ENCODE assay signal across 15 cellular contexts in the genomic region with DNA sequence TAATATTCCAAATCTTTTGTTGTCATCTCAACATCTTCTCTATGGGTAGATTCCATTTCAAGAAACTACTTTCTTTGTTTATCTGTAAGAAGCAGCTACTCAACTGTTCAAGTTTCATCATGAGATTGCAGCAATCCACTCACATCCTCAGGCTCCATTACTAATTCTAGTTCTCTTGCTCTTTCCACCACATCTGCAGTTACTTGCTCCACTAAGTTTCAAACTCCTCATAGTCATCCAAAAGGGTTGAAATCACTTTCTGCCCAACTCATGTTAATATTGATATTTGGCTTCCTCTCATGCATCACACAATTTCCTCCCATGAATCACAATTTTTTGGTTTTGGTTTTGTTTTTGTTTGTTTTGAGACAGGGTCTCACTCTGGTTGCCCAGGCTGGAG. TPM values are rescaled to one million over a fixed set of nuclear protein-coding genes. Genes with fewer than 3 reads are reported as not detected.
DNase-seq lines count a peak whose midpoint lies in the region; ATAC-seq and TF ChIP-seq lines count a peak whose summit lies in the region.
"Had no signal": no experiment of that assay in that cellular context is flagged by ENCODE, and none has a peak within 500 bp of the region (broad histone marks: within the 10 kb centered on the region; RNA-seq: fewer than 3 reads in every experiment).

No MANE protein-coding gene starts in this region.

- CTCF ChIA-PET in T-cell (lab: Charles Lee), result interaction anchor here in 1 of 2 donors (2.4 kb wide), 1 partner anchor 58 kb away, joined by 17 read pairs; the partner anchor contains the start of gene METAP1

- H3K9me3 Mint-ChIP-seq in activated T-cell treated with anti-CD3 and anti-CD28 coated beads, Interleukin-2, amount 50 U/mL, for 4 hours, result no peaks in the 10 kb centered on the region
- H3K9me3 Mint-ChIP-seq in T-cell (no peaks in the 10 kb centered on the region), endodermal cell (no peaks in the 10 kb centered on the region)

- H3K27ac ChIP-seq in Karpas-422 (ENCODE audit: low read length) (no peak overlapping the region), endodermal cell (ENCODE audit: low read depth, low read length) (no peak overlapping the region)
- H3K27ac ChIP-seq: stomach, upper lobe of right lung had no signal

- H3K36me3 Mint-ChIP-seq in activated T-cell treated with anti-CD3 and anti-CD28 coated beads, Interleukin-2, amount 50 U/mL, for 4 hours (ENCODE audit: insufficient read depth), result peaks cover 50% of the 10 kb centered on the region
- peaks cover 26% of the 10 kb centered on the region for H3K36me3 Mint-ChIP-seq in T-cell
- H3K36me3 Mint-ChIP-seq in endodermal cell (ENCODE audit: low read depth), result peaks cover 76% of the 10 kb centered on the region

- no peak overlapping the region for H3K4me3 ChIP-seq in Karpas-422 (ENCODE audit: low read length)
- H3K4me3 ChIP-seq in endodermal cell (ENCODE audit: low read length), result no peak overlapping the region
- H3K4me3 ChIP-seq: stomach, upper lobe of right lung had no signal

- H3K9me3 ChIP-seq in Karpas-422 (ENCODE audit: low read length) (no peaks in the 10 kb centered on the region), endodermal cell (ENCODE audit: control insufficient read depth, low read length) (no peaks in the 10 kb centered on the region)
- H3K9me3 ChIP-seq: SK-N-SH, stomach, upper lobe of right lung had no signal

- no peak for TF ChIP-seq CTCF in endodermal cell (conservative IDR thresholded peaks at IDR 0.05)

- no peaks in the 10 kb centered on the region for H3K9me2 ChIP-seq in Karpas-422 (replicated peaks; ENCODE audit: insufficient read depth, low read length)
- H3K9me2 ChIP-seq: SK-N-SH had no signal

- ATAC-seq in activated T-cell treated with anti-CD3 and anti-CD28 coated beads, Interleukin-2, amount 50 U/mL, for 4 hours, result peak; percentile 80 to 81
- ATAC-seq in T-cell (replicated peaks in 1 of 4) (no peak), left cardiac atrium (no peak)
- peak; percentile 60 for ATAC-seq in stimulated activated naive CD8-positive, alpha-beta T cell treated with anti-CD3 and anti-CD28 coated beads, Interleukin-15, Interleukin-2, amounts not matched to agents 100 U/mL and 50 U/mL, for 24 hours
- ATAC-seq: Panc1, upper lobe of right lung had no signal

- H3K27me3 ChIP-seq in Karpas-422 (ENCODE audit: low read length) (no peaks in the 10 kb centered on the region), endodermal cell (ENCODE audit: control insufficient read depth, insufficient read depth, low read length, poor library complexity, severe bottlenecking) (no peaks in the 10 kb centered on the region)
- H3K27me3 ChIP-seq: stomach, upper lobe of right lung had no signal

- H3K9ac ChIP-seq in Karpas-422 (ENCODE audit: low read length), result no peak overlapping the region
- H3K9ac ChIP-seq in endodermal cell (ENCODE audit: extremely low read depth, low read length, poor library complexity, severe bottlenecking), result no peak overlapping the region
- H3K9ac ChIP-seq: SK-N-SH had no signal

- intact Hi-C loops in left cardiac atrium (cut with DNase I), result loop anchor here (10.0 kb wide), 2 partner anchors 58 to 588 kb away; partner anchors contain the start of gene METAP1 (in 1 of the 2)

- H3K4me1 ChIP-seq in Karpas-422 (ENCODE audit: low read length) (peaks cover 22% of the 10 kb centered on the region), endodermal cell (ENCODE audit: control insufficient read depth, insufficient read depth, low read length) (no peaks in the 10 kb centered on the region)
- H3K4me1 ChIP-seq: upper lobe of right lung had no signal

- POLR2A ChIA-PET in T-cell (lab: Charles Lee), result no interaction called here

- H3K79me2 ChIP-seq in Karpas-422 (ENCODE audit: low read length), result peaks cover 46% of the 10 kb centered on the region

- H2AFZ ChIP-seq in Karpas-422 (ENCODE audit: low read length), result no peak overlapping the region

- H3K27ac Mint-ChIP-seq in T-cell (peak overlapping the region; percentile 7 to 62), endodermal cell (no peak overlapping the region)

- DNase-seq in activated T-cell treated with anti-CD3 and anti-CD28 coated beads, Interleukin-2, amount 50 U/mL, for 4 hours, result no peak
- no peak for DNase-seq in activated T-cell treated with anti-CD3 and anti-CD28 coated beads, Interleukin-2, amount 50 U/mL, for 1 hour
- no peak for DNase-seq in T-cell
- DNase-seq in amniotic epithelial cell (ENCODE audit: low read depth), result peak; percentile 40
- no peak for DNase-seq in stimulated activated naive CD8-positive, alpha-beta T cell treated with anti-CD3 and anti-CD28 coated beads, Interleukin-15, Interleukin-2, amounts not matched to agents 100 U/mL and 50 U/mL, for 24 hours
- no peak for DNase-seq in Karpas-422
- no peak for DNase-seq in endodermal cell
- no peak for DNase-seq in left cardiac atrium
- DNase-seq: ACHN; effector CD8-positive, alpha-beta T cell; SK-N-SH; stimulated activated CD4-positive, alpha-beta T cell treated with anti-CD3 and anti-CD28 coated beads, Interleukin-15, amount 100 ng/mL, for 24 hours; stomach; upper lobe of right lung had no signal

- H3K36me3 ChIP-seq in Karpas-422 (ENCODE audit: insufficient read depth, low read length) (peaks cover 45% of the 10 kb centered on the region), endodermal cell (ENCODE audit: control insufficient read depth, insufficient read depth, low read length) (peaks cover 59% of the 10 kb centered on the region)

- no peaks in the 10 kb centered on the region for H3K27me3 Mint-ChIP-seq in activated T-cell treated with anti-CD3 and anti-CD28 coated beads, Interleukin-2, amount 50 U/mL, for 4 hours (ENCODE audit: low read depth)
- H3K27me3 Mint-ChIP-seq in T-cell (no peaks in the 10 kb centered on the region), endodermal cell (ENCODE audit: insufficient read depth) (no peaks in the 10 kb centered on the region)

- no peak overlapping the region for H3K4me2 ChIP-seq in Karpas-422 (ENCODE audit: low read depth, low read length, poor library complexity, severe bottlenecking)
- H3K4me2 ChIP-seq: SK-N-SH had no signal

- H4K20me1 ChIP-seq in Karpas-422 (ENCODE audit: insufficient read depth, low read depth, low read length), result no peaks in the 10 kb centered on the region

- peaks cover 32% of the 10 kb centered on the region for H3K4me1 Mint-ChIP-seq in activated T-cell treated with anti-CD3 and anti-CD28 coated beads, Interleukin-2, amount 50 U/mL, for 4 hours (ENCODE audit: low read depth)
- peaks cover 8 to 24% (median 19%) of the 10 kb centered on the region in 3 donors for H3K4me1 Mint-ChIP-seq in T-cell
- H3K4me1 Mint-ChIP-seq in endodermal cell, result peaks cover 2% of the 10 kb centered on the region

- no peak overlapping the region for H3K4me3 Mint-ChIP-seq in activated T-cell treated with anti-CD3 and anti-CD28 coated beads, Interleukin-2, amount 50 U/mL, for 4 hours
- H3K4me3 Mint-ChIP-seq in T-cell (no peak overlapping the region), endodermal cell (no peak overlapping the region)

RNA-seq across cellular contexts. Expression of gene ADH5, which starts 35.7 kb away (rescaled TPM):
- total RNA-seq in activated T-cell treated with anti-CD3 and anti-CD28 coated beads, Interleukin-2, amount 50 U/mL, for 4 hours, result 10 to 100 TPM; 86.2 to 93.1 (median 91.9) TPM
- 10 to 100 TPM; 51.1 to 80.6 (median 70.5) TPM for total RNA-seq in T-cell
- total RNA-seq in Karpas-422 (2014; rRNA removed; shearing (Covaris generic); ENCODE audit: low replicate concordance), result 64.3 and 67.7 TPM in 2 replicates
- 100 to 1,000 TPM; 272 to 317 TPM for total RNA-seq in endodermal cell
- polyA plus RNA-seq in endodermal cell (2013, experiment 1 of 2), result 218 TPM
- 203 TPM for polyA plus RNA-seq in endodermal cell (2013, experiment 2 of 2)
- total RNA-seq in left cardiac atrium, result 100 to 1,000 TPM; 119 to 136 TPM

RNA-seq across cellular contexts. Expression of gene METAP1, which starts 57.4 kb away (rescaled TPM):
- 10 to 100 TPM; 60.5 to 70.9 (median 69.9) TPM for total RNA-seq in activated T-cell treated with anti-CD3 and anti-CD28 coated beads, Interleukin-2, amount 50 U/mL, for 4 hours
- total RNA-seq in T-cell (10 to 100 TPM; 32.9 to 39.8 (median 39.2) TPM), endodermal cell (10 to 100 TPM; 51.0 to 53.0 TPM), left cardiac atrium (10 to 100 TPM; 38.0 to 50.0 TPM)
- total RNA-seq in Karpas-422 (2014; rRNA removed; shearing (Covaris generic); ENCODE audit: low replicate concordance), result 81.8 and 95.4 TPM in 2 replicates
- polyA plus RNA-seq in endodermal cell (2013, experiment 1 of 2), result 51.9 TPM
- polyA plus RNA-seq in endodermal cell (2013, experiment 2 of 2), result 48.6 TPM

Comparison
In these comparisons a context has a peak if more than half of its experiments do, and no peak if none do; other contexts are left out.
1. ATAC-seq: peak in activated T-cell treated with anti-CD3 and anti-CD28 coated beads, Interleukin-2, amount 50 U/mL, for 4 hours (2 of 2) and stimulated activated naive CD8-positive, alpha-beta T cell treated with anti-CD3 and anti-CD28 coated beads, Interleukin-15, Interleukin-2, amounts not matched to agents 100 U/mL and 50 U/mL, for 24 hours (single experiment); none in T-cell (0 of 4) and left cardiac atrium (0 of 2).